8 cellular contexts compared by ENCODE assay signal in the genomic region with DNA sequence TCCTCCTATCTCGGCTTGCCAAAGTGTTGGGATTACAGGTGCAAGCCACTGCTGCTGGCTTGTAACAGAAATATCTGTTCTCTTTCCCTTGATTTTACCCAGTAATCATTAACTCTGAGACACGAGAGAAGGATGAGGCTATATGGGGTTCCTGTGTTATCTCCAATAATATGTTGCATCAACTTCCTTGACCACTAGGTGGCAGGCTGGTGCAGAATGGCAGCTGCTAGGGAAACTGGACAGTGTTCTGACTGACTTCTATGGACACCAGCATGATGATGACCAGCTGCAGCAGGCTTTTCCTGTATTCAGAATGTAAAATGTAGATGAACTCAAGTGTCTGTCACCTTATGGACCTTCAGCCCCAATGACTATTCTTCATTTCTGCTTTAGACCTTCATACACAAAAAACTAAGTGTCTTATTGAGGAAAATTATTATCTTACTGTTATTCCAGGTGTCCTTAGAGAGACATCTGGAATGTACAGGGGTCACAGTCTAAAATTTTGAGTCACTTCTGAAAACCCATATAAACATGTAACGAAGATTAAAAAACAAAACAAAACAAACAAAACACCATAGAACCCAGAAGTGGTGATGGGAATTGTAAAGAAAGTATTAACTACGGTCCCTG. TPM values are rescaled to one million over a fixed set of nuclear protein-coding genes. Genes with fewer than 3 reads are reported as not detected.
DNase-seq lines count a peak whose midpoint lies in the region; ATAC-seq lines count a peak whose summit lies in the region.

No MANE protein-coding gene starts in this region.

- H3K27ac ChIP-seq in SJSA1 = no peak overlapping the region

- DNase-seq in G401 (ENCODE audit: low spot score) = peak; percentile 63
- peak; percentile 35 for DNase-seq in HuH-7.5 (ENCODE audit: low spot score)
- DNase-seq in SJSA1 (ENCODE audit: low read depth in 1 of 2, low spot score in 2 of 2) = peak; percentile 65 to 78
- peak; percentile 55 for DNase-seq in activated gamma-delta T cell treated with anti-CD3 and anti-CD28 coated beads, Interleukin-2, amount 50 U/mL, for 16 hours (ENCODE audit: low read depth)
- peak; percentile 92 for DNase-seq in glomerular visceral epithelial cell (ENCODE audit: extremely low spot score)
- peak in 8 of 10 donors; percentile 67 to 91 (median 76) for DNase-seq in posterior cingulate gyrus

- no peaks in the 10 kb centered on the region for H3K9me3 ChIP-seq in SJSA1 (replicated peaks)

- no peaks in the 10 kb centered on the region for H3K27me3 ChIP-seq in SJSA1 (replicated peaks)

- H3K4me3 ChIP-seq in SJSA1 = no peak overlapping the region

- H3K4me1 ChIP-seq in SJSA1 (replicated peaks) = no peaks in the 10 kb centered on the region

- in situ Hi-C loops in G401 (cut with HindIII; ENCODE audit: low sequenced_read_pairs) = no loop called here

- ATAC-seq in GM21529 (IDR thresholded peaks at IDR 0.05; ENCODE audit: unreplicated experiment) = peak; percentile 97
- no peak for ATAC-seq in GM19328 (IDR thresholded peaks at IDR 0.05; ENCODE audit: unreplicated experiment)

- H3K36me3 ChIP-seq in SJSA1 = no peaks in the 10 kb centered on the region

- intact Hi-C loops in posterior cingulate gyrus (cut with DNase I) = loop anchor here (1.0 kb wide), 1 partner anchor 58 kb away; no protein-coding TSS in a partner anchor

RNA-seq across cellular contexts. Expression of gene CD109, which starts 20.4 kb away (rescaled TPM):
- 0.51 and 2.6 TPM in 2 replicates for total RNA-seq in G401 (2014; rRNA removed; shearing (Covaris generic))
- 31.2 and 47.3 TPM in 2 replicates for total RNA-seq in SJSA1 (2014; rRNA removed; shearing (Covaris generic))

RNA-seq across cellular contexts. Expression of gene SLC17A5, which starts 21.8 kb away (rescaled TPM):
- 6.2 and 8.1 TPM in 2 replicates for total RNA-seq in G401 (2014; rRNA removed; shearing (Covaris generic))
- total RNA-seq in SJSA1 (2014; rRNA removed; shearing (Covaris generic)) = 4.5 and 12.5 TPM in 2 replicates

Comparison
In these comparisons a context has a peak if more than half of its experiments do, and no peak if none do; other contexts are left out.
1. DNase-seq: peak in every context shown above with its lines; median percentile 92 in glomerular visceral epithelial cell; 76 in posterior cingulate gyrus; 72 in SJSA1; 63 in G401; 55 in activated gamma-delta T cell treated with anti-CD3 and anti-CD28 coated beads, Interleukin-2, amount 50 U/mL, for 16 hours; 35 in HuH-7.5.